Comparison of ENCODE assay signal across 20 cellular contexts in genomic region chr9:121312169-121312568, GRCh38.
"Had no signal": no experiment of that assay in that cellular context is flagged by ENCODE, and none has a peak within 500 bp of the region (broad histone marks: within the 10 kb centered on the region; RNA-seq: fewer than 3 reads in every experiment).

No MANE protein-coding gene starts in this region.

- H3K4me1 ChIP-seq: left lung had no signal

- H3K27ac Mint-ChIP-seq: effector memory CD8-positive, alpha-beta T cell; nephron had no signal

- H3K4me3 Mint-ChIP-seq: effector memory CD8-positive, alpha-beta T cell; nephron had no signal

- ATAC-seq: effector memory CD8-positive, alpha-beta T cell; heart right ventricle; left lung had no signal

- H3K27me3 Mint-ChIP-seq: effector memory CD8-positive, alpha-beta T cell had no signal

- H3K4me3 ChIP-seq: heart right ventricle, left lung, thoracic aorta, uterus had no signal

- H3K9me3 Mint-ChIP-seq: effector memory CD8-positive, alpha-beta T cell; nephron had no signal

- DNase-seq: activated CD4-positive, alpha-beta T cell treated with anti-CD3 and anti-CD28 coated beads for 4 hours; activated CD4-positive, alpha-beta T cell treated with anti-CD3 and anti-CD28 coated beads, Interleukin-2, amount 50 U/mL, for 4 hours; activated gamma-delta T cell treated with Interleukin-2 at 50 U/mL for 16 hours; activated naive CD4-positive, alpha-beta T cell treated with anti-CD3 and anti-CD28 coated beads, Interleukin-2, amount 50 U/mL, for 16 hours; activated T-cell treated with anti-CD3 and anti-CD28 coated beads for 4 hours; amniotic stem cell; brain microvascular endothelial cell; cortex of kidney; effector memory CD8-positive, alpha-beta T cell; erythroblast; foreskin fibroblast; heart right ventricle; stimulated activated CD4-positive, alpha-beta T cell treated with anti-CD3 and anti-CD28 coated beads, Interleukin-15, amount 100 ng/mL, for 24 hours; stimulated activated CD4-positive, alpha-beta T cell treated with anti-CD3 and anti-CD28 coated beads, Interleukin-2, amount 100 ng/mL, for 24 hours; stimulated activated naive CD4-positive, alpha-beta T cell; trophoblast cell had no signal

- H3K27me3 ChIP-seq: brain microvascular endothelial cell, heart right ventricle, left lung, uterus had no signal

- H3K27ac ChIP-seq: brain microvascular endothelial cell, left lung had no signal

- H3K9me3 ChIP-seq: heart right ventricle, left lung, thoracic aorta, uterus had no signal
